8 cellular contexts compared by ENCODE assay signal in genomic region chr17:27756467-27757371, GRCh38. TPM values are rescaled to one million over a fixed set of nuclear protein-coding genes. Genes with fewer than 3 reads are reported as not detected.
DNase-seq lines count a peak whose midpoint lies in the region; ATAC-seq and TF ChIP-seq lines count a peak whose summit lies in the region.

No MANE protein-coding gene starts in this region.

- H3K27ac ChIP-seq in DND-41 (ENCODE audit: low read length), result no peak overlapping the region
- no peak overlapping the region for H3K27ac ChIP-seq in colonic mucosa

- no peaks in the 10 kb centered on the region for H3K4me1 Mint-ChIP-seq in stimulated activated naive B cell treated with anti-CD40 and anti-IgM and Interleukin-4, amounts not matched to agents 10 μg/mL and 1 μg/mL and 100 μg/mL, for 72 hours

- peak; percentile 84 for TF ChIP-seq CTCF in DND-41 (IDR thresholded peaks at IDR 0.05; ENCODE audit: borderline replicate concordance, extremely low read depth, low read length, poor library complexity, severe bottlenecking)
- peak; percentile 72 for TF ChIP-seq CTCF in WI38 (IDR thresholded peaks at IDR 0.05; ENCODE audit: low read depth, low read length)
- TF ChIP-seq CTCF in colonic mucosa (IDR thresholded peaks at IDR 0.05), result peak; percentile 86

- H3K27me3 Mint-ChIP-seq in stimulated activated naive B cell treated with anti-CD40 and anti-IgM and Interleukin-4, amounts not matched to agents 10 μg/mL and 1 μg/mL and 100 μg/mL, for 72 hours, result peaks cover 14 to 32% of the 10 kb centered on the region in 2 donors

- no peaks in the 10 kb centered on the region for H3K9me3 Mint-ChIP-seq in stimulated activated naive B cell treated with anti-CD40 and anti-IgM and Interleukin-4, amounts not matched to agents 10 μg/mL and 1 μg/mL and 100 μg/mL, for 72 hours

- no peak overlapping the region for H2AFZ ChIP-seq in DND-41 (ENCODE audit: low read depth, low read length)

- H3K36me3 ChIP-seq in DND-41 (ENCODE audit: insufficient read depth, low read length) (no peaks in the 10 kb centered on the region), colonic mucosa (no peaks in the 10 kb centered on the region)

- H3K4me1 ChIP-seq in DND-41 (ENCODE audit: insufficient read depth, low read length), result no peaks in the 10 kb centered on the region
- H3K4me1 ChIP-seq in colonic mucosa, result no peaks in the 10 kb centered on the region

- ATAC-seq in DND-41 (ENCODE audit: insufficient read depth, low read depth), result peak; percentile 64; the same call in 2 of the 3 replicates
- peak; percentile 58 to 63 for ATAC-seq in stimulated activated naive B cell treated with anti-CD40 and anti-IgM and Interleukin-4, amounts not matched to agents 10 μg/mL and 1 μg/mL and 100 μg/mL, for 72 hours (replicated peaks)
- no peak for ATAC-seq in HG03159 (IDR thresholded peaks at IDR 0.05; ENCODE audit: unreplicated experiment)

- no peak overlapping the region for H3K27ac Mint-ChIP-seq in stimulated activated naive B cell treated with anti-CD40 and anti-IgM and Interleukin-4, amounts not matched to agents 10 μg/mL and 1 μg/mL and 100 μg/mL, for 72 hours

- H3K9ac ChIP-seq in DND-41 (ENCODE audit: low read depth, low read length), result no peak overlapping the region
- no peak overlapping the region for H3K9ac ChIP-seq in colonic mucosa (ENCODE audit: low read depth in 2 of 2, low read length in 2 of 2)

- H3K4me2 ChIP-seq in DND-41 (ENCODE audit: insufficient read depth, low read length), result no peak overlapping the region

- H3K36me3 Mint-ChIP-seq in stimulated activated naive B cell treated with anti-CD40 and anti-IgM and Interleukin-4, amounts not matched to agents 10 μg/mL and 1 μg/mL and 100 μg/mL, for 72 hours, result no peaks in the 10 kb centered on the region

- peaks cover 8% of the 10 kb centered on the region; the same call in 1 of the 2 replicates for H4K20me1 ChIP-seq in DND-41 (ENCODE audit: insufficient read depth, low read length)

- no peak overlapping the region for H3K4me3 Mint-ChIP-seq in stimulated activated naive B cell treated with anti-CD40 and anti-IgM and Interleukin-4, amounts not matched to agents 10 μg/mL and 1 μg/mL and 100 μg/mL, for 72 hours

- DNase-seq in DND-41 (peak; percentile 62), KG1 (lab: John Stamatoyannopoulos, UW) (peak; percentile 27), colonic mucosa (peak; percentile 58), mesenteric fat pad (ENCODE audit: low spot score) (peak; percentile 72), occipital lobe (lab: John Stamatoyannopoulos, UW) (no peak)
- peak; percentile 34 for DNase-seq in stimulated activated naive B cell treated with anti-CD40 and anti-IgM and Interleukin-4, amounts not matched to agents 10 μg/mL and 1 μg/mL and 100 μg/mL, for 72 hours

- intact Hi-C loops in colonic mucosa (cut with DNase I), result loop anchor here (2.0 kb wide), 1 partner anchor 102 kb away; no protein-coding TSS in a partner anchor

- H3K9me3 ChIP-seq in DND-41 (ENCODE audit: insufficient read depth, low read length, severe bottlenecking) (no peaks in the 10 kb centered on the region), colonic mucosa (no peaks in the 10 kb centered on the region)

- H3K4me3 ChIP-seq in DND-41 (ENCODE audit: low read depth in 1 of 2, low read length in 2 of 2), result no peak overlapping the region
- no peak overlapping the region for H3K4me3 ChIP-seq in WI38 (ENCODE audit: low read depth, low read length)
- H3K4me3 ChIP-seq in colonic mucosa, result no peak overlapping the region

- no peaks in the 10 kb centered on the region for H3K79me2 ChIP-seq in DND-41 (ENCODE audit: insufficient read depth, low read length)

- no peaks in the 10 kb centered on the region for H3K27me3 ChIP-seq in DND-41 (ENCODE audit: insufficient read depth, low read length, poor library complexity)
- H3K27me3 ChIP-seq in colonic mucosa, result no peaks in the 10 kb centered on the region

RNA-seq across cellular contexts. Expression of gene NOS2, which starts 43.6 kb away (rescaled TPM):
- 10 to 100 TPM; 29.7 to 34.5 TPM for total RNA-seq in colonic mucosa
- total RNA-seq in mesenteric fat pad, result 0.13 TPM
- total RNA-seq in occipital lobe, result 0.47 TPM

Comparison
In these comparisons a context has a peak if more than half of its experiments do, and no peak if none do; other contexts are left out.
1. RNA of gene NOS2, which starts 43.6 kb away (total RNA-seq): 29.7 to 34.5 TPM in colonic mucosa; 0.47 TPM in occipital lobe (single experiment) and 0.13 TPM in mesenteric fat pad (single experiment); every median in the first group is over 10 times any median in the second.
2. Peak in every context shown above with its lines, with median percentiles within 50 percentile points of each other: CTCF ChIP-seq.